11 cellular contexts compared by ENCODE assay signal in the genomic region with DNA sequence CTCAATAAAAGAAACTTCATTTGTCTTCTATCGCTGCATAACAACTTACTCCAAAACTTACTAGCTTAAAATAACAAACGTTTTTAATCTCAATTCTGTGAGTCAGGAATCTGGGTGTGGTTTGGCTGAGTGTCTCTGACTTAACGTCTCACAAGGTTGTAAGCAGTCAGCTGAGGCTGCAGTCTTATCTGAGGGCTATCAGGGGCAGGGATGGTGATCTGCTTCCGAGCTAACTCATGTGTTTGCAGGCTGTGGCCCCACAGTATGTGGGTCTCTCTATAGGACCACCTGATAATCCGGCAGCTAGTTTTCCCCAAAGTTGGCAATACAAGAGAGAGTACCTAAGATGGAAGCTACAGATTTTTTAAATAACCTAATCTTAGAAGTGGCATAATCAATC.
DNase-seq lines count a peak whose midpoint lies in the region; ATAC-seq and TF ChIP-seq lines count a peak whose summit lies in the region.
"Had no signal": no experiment of that assay in that cellular context is flagged by ENCODE, and none has a peak within 500 bp of the region (broad histone marks: within the 10 kb centered on the region; RNA-seq: fewer than 3 reads in every experiment).

No MANE protein-coding gene starts in this region.

- no peak overlapping the region for H3K27ac Mint-ChIP-seq in T-helper 2 cell treated with Interferon-gamma antibody and Interleukin-4, amounts not matched to agents 5 μg/mL and 100 μg/mL, for 36 hours
- peak overlapping the region in 2 of 8 donors; percentile 49 to 69 for H3K27ac Mint-ChIP-seq in CD8-positive, alpha-beta memory T cell

- no peaks in the 10 kb centered on the region for H3K36me3 ChIP-seq in ascending aorta
- no peaks in the 10 kb centered on the region for H3K36me3 ChIP-seq in CD8-positive, alpha-beta memory T cell (ENCODE audit: insufficient read depth, low read length)
- H3K36me3 ChIP-seq: right lobe of liver had no signal

- H3K27me3 ChIP-seq in ascending aorta (no peaks in the 10 kb centered on the region), right cardiac atrium (ENCODE audit: control insufficient read depth, insufficient read depth) (no peaks in the 10 kb centered on the region)
- H3K27me3 ChIP-seq in CD8-positive, alpha-beta memory T cell (ENCODE audit: insufficient read depth, low read length, poor library complexity, severe bottlenecking): no peaks in the 10 kb centered on the region
- H3K27me3 ChIP-seq: right lobe of liver had no signal

- peaks cover 34% of the 10 kb centered on the region for H3K4me1 Mint-ChIP-seq in T-helper 2 cell treated with Interferon-gamma antibody and Interleukin-4, amounts not matched to agents 5 μg/mL and 100 μg/mL, for 36 hours (ENCODE audit: low read depth)
- H3K4me1 Mint-ChIP-seq in CD8-positive, alpha-beta memory T cell: peaks cover 37 to 42% (median 42%) of the 10 kb centered on the region in 3 donors

- peaks cover 4% of the 10 kb centered on the region for H3K36me3 Mint-ChIP-seq in T-helper 2 cell treated with Interferon-gamma antibody and Interleukin-4, amounts not matched to agents 5 μg/mL and 100 μg/mL, for 36 hours (ENCODE audit: low read depth)
- peaks cover 0 to 4% (median 3%) of the 10 kb centered on the region in 3 donors for H3K36me3 Mint-ChIP-seq in CD8-positive, alpha-beta memory T cell

- H3K4me3 ChIP-seq in ascending aorta (peak overlapping the region; percentile 28 to 55), right cardiac atrium (ENCODE audit: low read length) (no peak overlapping the region)
- no peak overlapping the region for H3K4me3 ChIP-seq in CD8-positive, alpha-beta memory T cell (ENCODE audit: low read length)

- CTCF ChIA-PET in CD8-positive, alpha-beta memory T cell (lab: Charles Lee): interaction anchor here (1.5 to 1.6 kb wide), 2 partner anchors 8 to 14 kb away, joined by 4 to 5 read pairs; no protein-coding TSS in a partner anchor

- no peak for DNase-seq in T-helper 2 cell treated with Interferon-gamma antibody and Interleukin-4, amounts not matched to agents 5 μg/mL and 100 μg/mL, for 36 hours (ENCODE audit: low spot score)
- DNase-seq in T-helper 2 cell (no peak), ascending aorta (ENCODE audit: low spot score in 2 of 2) (peak in 1 of 2 donors; percentile 81), right cardiac atrium (peak in 2 of 3 donors; percentile 53 to 60), stromal cell of bone marrow (ENCODE audit: low read depth) (peak; percentile 68), DMS79 treated with DMSO at 0.1 percent for 48 hours (lab: John Stamatoyannopoulos, UW) (no peak)
- no peak for DNase-seq in NK-92 treated with Interleukin-12 subunit alpha and Interleukin-12 subunit beta, amount 100 ng/mL, for 24 hours (lab: John Stamatoyannopoulos, UW)
- no peak for DNase-seq in CD8-positive, alpha-beta memory T cell
- DNase-seq: 8988T; activated CD8-positive, alpha-beta memory T cell treated with anti-CD3 and anti-CD28 coated beads, Interleukin-2, amount 50 U/mL, for 48 hours; right lobe of liver had no signal

- H3K27ac ChIP-seq in ascending aorta: peak overlapping the region; percentile 78 to 80
- H3K27ac ChIP-seq in right cardiac atrium (ENCODE audit: low read length): peak overlapping the region; percentile 64
- no peak overlapping the region for H3K27ac ChIP-seq in CD8-positive, alpha-beta memory T cell (ENCODE audit: low read depth, low read length)

- H3K9me3 ChIP-seq in ascending aorta (no peaks in the 10 kb centered on the region), right cardiac atrium (ENCODE audit: control insufficient read depth, low read length) (no peaks in the 10 kb centered on the region)
- H3K9me3 ChIP-seq in CD8-positive, alpha-beta memory T cell (ENCODE audit: low read length): no peaks in the 10 kb centered on the region
- H3K9me3 ChIP-seq: right lobe of liver had no signal

- peak; percentile 69 to 84 for ATAC-seq in right cardiac atrium

- no peak for TF ChIP-seq CTCF in ascending aorta (IDR thresholded peaks at IDR 0.05)

- WGBS in right cardiac atrium: 35% methylated on average over 5 of the region's 5 CpGs

- peaks cover 4% of the 10 kb centered on the region for H3K9me3 Mint-ChIP-seq in T-helper 2 cell treated with Interferon-gamma antibody and Interleukin-4, amounts not matched to agents 5 μg/mL and 100 μg/mL, for 36 hours
- no peaks in the 10 kb centered on the region for H3K9me3 Mint-ChIP-seq in CD8-positive, alpha-beta memory T cell

- POLR2A ChIA-PET in CD8-positive, alpha-beta memory T cell (lab: Charles Lee): no interaction called here

- H3K4me3 Mint-ChIP-seq in T-helper 2 cell treated with Interferon-gamma antibody and Interleukin-4, amounts not matched to agents 5 μg/mL and 100 μg/mL, for 36 hours: peak overlapping the region; percentile 30
- H3K4me3 Mint-ChIP-seq in CD8-positive, alpha-beta memory T cell: no peak overlapping the region

- H3K4me1 ChIP-seq in ascending aorta (peaks cover 0 to 7% of the 10 kb centered on the region in 2 donors), right cardiac atrium (ENCODE audit: control insufficient read depth, insufficient read depth, low read length) (peaks cover 2% of the 10 kb centered on the region)
- H3K4me1 ChIP-seq in CD8-positive, alpha-beta memory T cell (ENCODE audit: insufficient read depth, low read length): peaks cover 19% of the 10 kb centered on the region
- H3K4me1 ChIP-seq: right lobe of liver had no signal

- intact Hi-C loops in ascending aorta (cut with DNase I): loop anchor here (2.0 to 5.0 kb wide), 3 partner anchors 80 to 278 kb away; a partner anchor contains a TSS
- intact Hi-C loops in right cardiac atrium (cut with DNase I): loop anchor here in 1 of 4 donors (10.0 kb wide), 1 partner anchor 278 kb away; a partner anchor contains a TSS

- no peaks in the 10 kb centered on the region for H3K27me3 Mint-ChIP-seq in T-helper 2 cell treated with Interferon-gamma antibody and Interleukin-4, amounts not matched to agents 5 μg/mL and 100 μg/mL, for 36 hours (ENCODE audit: low read depth)
- H3K27me3 Mint-ChIP-seq in CD8-positive, alpha-beta memory T cell: peaks cover 0 to 2% of the 10 kb centered on the region in 2 donors

Comparison
In these comparisons a context has a peak if more than half of its experiments do, and no peak if none do; other contexts are left out.
1. DNase-seq: peak in right cardiac atrium (2 of 3) and stromal cell of bone marrow (single experiment); none in T-helper 2 cell treated with Interferon-gamma antibody and Interleukin-4, amounts not matched to agents 5 μg/mL and 100 μg/mL, for 36 hours (single experiment), T-helper 2 cell (0 of 5), DMS79 treated with DMSO at 0.1 percent for 48 hours (single experiment), NK-92 treated with Interleukin-12 subunit alpha and Interleukin-12 subunit beta, amount 100 ng/mL, for 24 hours (single experiment) and CD8-positive, alpha-beta memory T cell (0 of 5).
2. H3K4me3 ChIP-seq: peak in ascending aorta (2 of 2); none in right cardiac atrium (single experiment) and CD8-positive, alpha-beta memory T cell (single experiment).